ENCODE assay signal across 1 cellular context in genomic region chr9:135330685-135331590, GRCh38.
TF ChIP-seq lines count a peak whose summit lies in the region.

No MANE protein-coding gene starts in this region.

TF ChIP-seq in HepG2, 621 proteins besides CTCF, POLR2A, EP300 and RAD21 (continued from another document):
- TF ChIP-seq NFAT5 (CRISPR knock-in tag; IDR thresholded peaks at IDR 0.05): no peak
